17 cellular contexts compared by ENCODE assay signal in genomic region chr12:526089-526488, GRCh38.
"Had no signal": no experiment of that assay in that cellular context is flagged by ENCODE, and none has a peak within 500 bp of the region (broad histone marks: within the 10 kb centered on the region; RNA-seq: fewer than 3 reads in every experiment).

No MANE protein-coding gene starts in this region.

- DNase-seq: activated CD4-positive, alpha-beta memory T cell treated with anti-CD3 and anti-CD28 coated beads, Interleukin-2, amount 10 ng/mL, durations not matched to agents 7 days and 5 days; activated CD4-positive, alpha-beta T cell treated with anti-CD3 and anti-CD28 coated beads for 36 hours; activated naive CD4-positive, alpha-beta T cell; activated naive CD8-positive, alpha-beta T cell treated with anti-CD3 and anti-CD28 coated beads, Interleukin-2, amount 50 U/mL, for 24 hours; foreskin melanocyte; heart left ventricle; left lung; nephron progenitor cell; stimulated activated CD4-positive, alpha-beta T cell treated with anti-CD3 and anti-CD28 coated beads, Interleukin-4, amount 100 ng/mL, for 24 hours; stimulated activated naive CD8-positive, alpha-beta T cell treated with anti-CD3 and anti-CD28 coated beads, Interleukin-15, amount 100 ng/mL, for 72 hours; testis; WERI-Rb-1 had no signal

- H3K4me3 Mint-ChIP-seq: activated CD4-positive, alpha-beta memory T cell treated with anti-CD3 and anti-CD28 coated beads, Interleukin-2, amount 10 ng/mL, durations not matched to agents 7 days and 5 days; activated CD4-positive, alpha-beta T cell treated with anti-CD3 and anti-CD28 coated beads for 36 hours; activated naive CD8-positive, alpha-beta T cell treated with anti-CD3 and anti-CD28 coated beads, Interleukin-2, amount 50 U/mL, for 24 hours; activated T-helper 1 cell treated with anti-CD3 and anti-CD28 coated beads, Interleukin-12 subunit alpha, Interleukin-12 subunit beta, Interleukin-2, Interleukin-4 antibody, amounts not matched to agents 30 ng/mL and 10 ng/mL and 1 ng/mL, durations not matched to agents 14 hours and 24 hours and 36 hours; memory B cell; nephron progenitor cell; stimulated activated naive CD8-positive, alpha-beta T cell treated with anti-CD3 and anti-CD28 coated beads, Interleukin-15, amount 100 ng/mL, for 72 hours had no signal

- H3K27ac ChIP-seq: ascending aorta, cardiac muscle cell, heart left ventricle, testis had no signal

- H3K27me3 Mint-ChIP-seq: activated CD4-positive, alpha-beta memory T cell treated with anti-CD3 and anti-CD28 coated beads, Interleukin-2, amount 10 ng/mL, durations not matched to agents 7 days and 5 days; activated CD4-positive, alpha-beta T cell treated with anti-CD3 and anti-CD28 coated beads for 36 hours; activated naive CD8-positive, alpha-beta T cell treated with anti-CD3 and anti-CD28 coated beads, Interleukin-2, amount 50 U/mL, for 24 hours had no signal

- FAIRE-seq: islet of Langerhans had no signal

- H3K36me3 Mint-ChIP-seq: memory B cell had no signal

- ATAC-seq: activated CD4-positive, alpha-beta T cell treated with anti-CD3 and anti-CD28 coated beads for 36 hours; activated naive CD8-positive, alpha-beta T cell treated with anti-CD3 and anti-CD28 coated beads, Interleukin-2, amount 50 U/mL, for 24 hours; heart left ventricle; left lung; stimulated activated naive CD8-positive, alpha-beta T cell treated with anti-CD3 and anti-CD28 coated beads, Interleukin-15, amount 100 ng/mL, for 72 hours had no signal

- H3K36me3 ChIP-seq: ascending aorta, cardiac muscle cell, heart left ventricle, left lung, WERI-Rb-1 had no signal

- H3K4me1 ChIP-seq: ascending aorta, testis had no signal

- H3K4me3 ChIP-seq: ascending aorta, cardiac muscle cell, heart left ventricle, left lung, testis had no signal

- H3K9me3 ChIP-seq: ascending aorta, heart left ventricle, testis had no signal

- H3K27me3 ChIP-seq: ascending aorta, cardiac muscle cell, heart left ventricle, left lung, testis had no signal

- H3K27ac Mint-ChIP-seq: activated CD4-positive, alpha-beta memory T cell treated with anti-CD3 and anti-CD28 coated beads, Interleukin-2, amount 10 ng/mL, durations not matched to agents 7 days and 5 days; activated CD4-positive, alpha-beta T cell treated with anti-CD3 and anti-CD28 coated beads for 36 hours; activated naive CD8-positive, alpha-beta T cell treated with anti-CD3 and anti-CD28 coated beads, Interleukin-2, amount 50 U/mL, for 24 hours; activated T-helper 1 cell treated with anti-CD3 and anti-CD28 coated beads, Interleukin-12 subunit alpha, Interleukin-12 subunit beta, Interleukin-2, Interleukin-4 antibody, amounts not matched to agents 30 ng/mL and 10 ng/mL and 1 ng/mL, durations not matched to agents 14 hours and 24 hours and 36 hours; memory B cell; nephron progenitor cell; stimulated activated naive CD8-positive, alpha-beta T cell treated with anti-CD3 and anti-CD28 coated beads, Interleukin-15, amount 100 ng/mL, for 72 hours had no signal

- H3K4me1 Mint-ChIP-seq: activated CD4-positive, alpha-beta memory T cell treated with anti-CD3 and anti-CD28 coated beads, Interleukin-2, amount 10 ng/mL, durations not matched to agents 7 days and 5 days; activated CD4-positive, alpha-beta T cell treated with anti-CD3 and anti-CD28 coated beads for 36 hours; activated naive CD8-positive, alpha-beta T cell treated with anti-CD3 and anti-CD28 coated beads, Interleukin-2, amount 50 U/mL, for 24 hours; memory B cell; nephron progenitor cell; stimulated activated naive CD8-positive, alpha-beta T cell treated with anti-CD3 and anti-CD28 coated beads, Interleukin-15, amount 100 ng/mL, for 72 hours had no signal

- H3K9me3 Mint-ChIP-seq: activated T-helper 1 cell treated with anti-CD3 and anti-CD28 coated beads, Interleukin-12 subunit alpha, Interleukin-12 subunit beta, Interleukin-2, Interleukin-4 antibody, amounts not matched to agents 30 ng/mL and 10 ng/mL and 1 ng/mL, durations not matched to agents 14 hours and 24 hours and 36 hours had no signal
